24 cellular contexts compared by ENCODE assay signal in genomic region chr3:89955141-89955540, GRCh38.
DNase-seq lines count a peak whose midpoint lies in the region; ATAC-seq and TF ChIP-seq lines count a peak whose summit lies in the region.
"Had no signal": no experiment of that assay in that cellular context is flagged by ENCODE, and none has a peak within 500 bp of the region (broad histone marks: within the 10 kb centered on the region; RNA-seq: fewer than 3 reads in every experiment).

No MANE protein-coding gene starts in this region.

- no peaks in the 10 kb centered on the region for H3K79me1 ChIP-seq in mesendoderm (ENCODE audit: low read length)

- H3K4ac ChIP-seq in mesendoderm (ENCODE audit: low read depth, low read length), result no peak overlapping the region

- no peak overlapping the region for H4K5ac ChIP-seq in mesendoderm (ENCODE audit: low read length)

- no peak overlapping the region for H3K56ac ChIP-seq in mesendoderm (ENCODE audit: low read length)

- H3K36me3 ChIP-seq in mesendoderm (ENCODE audit: control insufficient read depth, insufficient read depth, low read length), result no peaks in the 10 kb centered on the region
- H3K36me3 ChIP-seq: ascending aorta, HAP-1, right atrium auricular region, transverse colon had no signal

- peak overlapping the region; percentile 28 for H3K18ac ChIP-seq in mesendoderm (ENCODE audit: low read length)

- no peak overlapping the region for H2AK5ac ChIP-seq in mesendoderm (ENCODE audit: low read length)

- H3K27ac ChIP-seq in 22Rv1 (peak overlapping the region; percentile 23; the same call in 1 of the 2 replicates), mesendoderm (ENCODE audit: low read depth, low read length) (no peak overlapping the region)
- H3K27ac ChIP-seq: A549, ascending aorta, right atrium auricular region had no signal

- H3K4me1 ChIP-seq in mesendoderm (ENCODE audit: control insufficient read depth, low read depth, low read length), result no peaks in the 10 kb centered on the region
- H3K4me1 ChIP-seq: A549, ascending aorta, HAP-1, right atrium auricular region had no signal

- no peak for TF ChIP-seq CTCF in 22Rv1 (IDR thresholded peaks at IDR 0.05)

- H3K23ac ChIP-seq in mesendoderm (ENCODE audit: low read length), result no peak overlapping the region

- ATAC-seq in GM19023 (IDR thresholded peaks at IDR 0.05; ENCODE audit: unreplicated experiment), result no peak
- ATAC-seq in HG03025 (IDR thresholded peaks at IDR 0.05; ENCODE audit: low FRiP score, unreplicated experiment), result no peak
- ATAC-seq in HG03159 (IDR thresholded peaks at IDR 0.05; ENCODE audit: unreplicated experiment), result no peak
- ATAC-seq: A549, left ventricle myocardium superior, natural killer cell had no signal

- no peak overlapping the region for H2BK120ac ChIP-seq in mesendoderm (ENCODE audit: low read depth, low read length)

- no peaks in the 10 kb centered on the region for H3K79me2 ChIP-seq in mesendoderm (ENCODE audit: control insufficient read depth, insufficient read depth, low read length)

- no peak overlapping the region for H3K4me3 ChIP-seq in mesendoderm (ENCODE audit: low read length)
- H3K4me3 ChIP-seq: A549, ascending aorta, HAP-1, right atrium auricular region, transverse colon had no signal

- H3K9ac ChIP-seq in mesendoderm (ENCODE audit: low read length), result no peak overlapping the region

- DNase-seq in NCI-H146 (lab: John Stamatoyannopoulos, UW) (peak; percentile 85), brain pericyte (ENCODE audit: low read depth, low spot score) (peak; percentile 87), mesendoderm (peak; percentile 14)
- no peak for DNase-seq in activated naive CD4-positive, alpha-beta T cell treated with anti-CD3 and anti-CD28 coated beads, Interleukin-2, amount 50 U/mL, for 16 hours
- DNase-seq: activated CD4-positive, alpha-beta T cell treated with anti-CD3 and anti-CD28 coated beads, Interleukin-2, amount 50 U/mL, for 48 hours; activated naive CD8-positive, alpha-beta T cell treated with anti-CD3 and anti-CD28 coated beads for 36 hours; AML-193; caudate nucleus; left ventricle myocardium superior; natural killer cell; NCI-H1694 treated with DMSO at 0.1 percent for 48 hours; NCI-H2171; NCI-H510A treated with DMSO at 0.1 percent for 48 hours; stimulated activated CD4-positive, alpha-beta T cell treated with anti-CD3 and anti-CD28 coated beads, Interleukin-12 subunit alpha, Interleukin-12 subunit beta, amount 100 ng/mL, for 4 hours; stimulated activated CD4-positive, alpha-beta T cell treated with anti-CD3 and anti-CD28 coated beads, Interleukin-4, amount 100 ng/mL, for 1 hour; transverse colon had no signal

- peak overlapping the region; percentile 98 for H2BK15ac ChIP-seq in mesendoderm (replicated peaks; ENCODE audit: low read depth)

- no peak overlapping the region for H2BK5ac ChIP-seq in mesendoderm (ENCODE audit: low read length)

- H3K27me3 ChIP-seq in mesendoderm (ENCODE audit: insufficient read depth, low read length, poor library complexity), result no peaks in the 10 kb centered on the region
- H3K27me3 ChIP-seq: ascending aorta, right atrium auricular region, transverse colon had no signal

- no peak overlapping the region for H4K8ac ChIP-seq in mesendoderm (ENCODE audit: low read depth, low read length)

- no peak overlapping the region for H3K4me2 ChIP-seq in mesendoderm (ENCODE audit: low read length)
- H3K4me2 ChIP-seq: A549 had no signal
